ENCODE assay signal across 8 cellular contexts in the genomic region with DNA sequence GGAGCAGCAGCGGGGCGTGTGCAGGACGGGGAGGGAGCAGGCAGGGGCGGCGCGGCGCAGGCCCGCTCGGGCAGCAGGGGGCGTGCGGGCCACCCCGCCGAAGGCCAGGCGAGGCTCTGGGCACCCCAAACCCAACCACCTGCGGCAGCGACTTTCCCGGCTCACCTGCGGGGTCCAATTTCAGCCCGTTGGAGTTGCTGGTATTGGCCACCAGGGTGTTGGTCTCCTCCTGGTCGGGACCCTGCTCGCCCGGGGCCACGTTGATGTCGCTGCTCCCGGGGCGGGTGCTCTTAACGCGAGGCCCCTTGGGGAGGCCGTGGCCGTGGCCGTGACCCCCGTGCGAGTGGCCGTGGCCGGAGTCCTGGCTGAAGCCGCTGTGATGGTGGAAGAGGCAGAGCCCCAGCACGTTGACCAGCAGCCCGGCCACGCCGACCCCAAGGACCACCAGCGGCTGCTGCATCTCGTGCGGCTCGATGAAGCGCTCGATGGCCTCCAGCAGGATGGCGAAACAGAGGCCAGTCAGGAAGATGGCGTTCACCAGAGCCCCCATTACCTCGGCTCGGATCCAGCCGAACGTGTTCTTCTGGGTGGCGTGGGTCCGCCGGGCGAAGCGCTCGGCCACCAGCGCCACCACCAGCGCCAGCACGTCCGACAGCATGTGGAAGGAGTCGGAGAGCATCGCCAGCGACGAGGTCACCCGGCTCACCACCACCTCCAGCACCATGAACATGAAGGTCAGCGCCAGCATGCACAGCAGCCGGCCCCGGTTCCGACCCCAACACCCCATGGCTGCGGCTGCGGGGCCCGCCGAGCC. TPM values are rescaled to one million over a fixed set of nuclear protein-coding genes. Genes with fewer than 3 reads are reported as not detected.
DNase-seq lines count a peak whose midpoint lies in the region; ATAC-seq and TF ChIP-seq lines count a peak whose summit lies in the region.

No MANE protein-coding gene starts in this region.

- peak overlapping the region; percentile 76 for H3K27ac ChIP-seq in CD4-positive, alpha-beta memory T cell (ENCODE audit: low read depth, low read length)
- H3K27ac ChIP-seq in OCI-LY1 (ENCODE audit: low read depth, low read length, poor library complexity, severe bottlenecking) = no peak overlapping the region

- H2AFZ ChIP-seq in OCI-LY1 (ENCODE audit: low read length) = no peak overlapping the region

- H3K79me2 ChIP-seq in OCI-LY1 (ENCODE audit: insufficient read depth, low read length) = no peaks in the 10 kb centered on the region

- H3K27ac Mint-ChIP-seq in CD4-positive, alpha-beta memory T cell = peak overlapping the region; percentile 78 to 96 (median 91)

- H3K36me3 ChIP-seq in CD4-positive, alpha-beta memory T cell (ENCODE audit: insufficient read depth, low read length) = no peaks in the 10 kb centered on the region
- H3K36me3 ChIP-seq in OCI-LY1 (ENCODE audit: insufficient read depth, low read length) = peaks cover 4% of the 10 kb centered on the region; the same call in 1 of the 2 replicates

- no peaks in the 10 kb centered on the region for H3K9me3 ChIP-seq in CD4-positive, alpha-beta memory T cell (ENCODE audit: control insufficient read depth in 1 of 2, low read length in 2 of 2)
- no peaks in the 10 kb centered on the region for H3K9me3 ChIP-seq in OCI-LY1 (ENCODE audit: low read length)

- H3F3A ChIP-seq in OCI-LY1 (ENCODE audit: insufficient read depth, low read length) = no peaks in the 10 kb centered on the region

- H3K27me3 ChIP-seq in CD4-positive, alpha-beta memory T cell (ENCODE audit: insufficient read depth, low read length) = no peaks in the 10 kb centered on the region
- no peaks in the 10 kb centered on the region for H3K27me3 ChIP-seq in OCI-LY1 (ENCODE audit: insufficient read depth, low read length)

- CTCF ChIA-PET in CD4-positive, alpha-beta memory T cell (lab: Charles Lee; ENCODE audit: partially characterized antibody) = interaction anchor here (1.0 to 1.3 kb wide), 5 partner anchors 29 to 82 kb away, joined by 3 to 12 read pairs (median 4); no protein-coding TSS in a partner anchor

- ATAC-seq in GM19324 (IDR thresholded peaks at IDR 0.05; ENCODE audit: low FRiP score, unreplicated experiment) (peak; percentile 45), HG03457 (IDR thresholded peaks at IDR 0.05; ENCODE audit: unreplicated experiment) (peak; percentile 36), esophagus mucosa (peak; percentile 65)

- peaks cover 11 to 32% of the 10 kb centered on the region in 2 donors for H3K36me3 Mint-ChIP-seq in CD4-positive, alpha-beta memory T cell

- H3K9ac ChIP-seq in OCI-LY1 (ENCODE audit: low read length) = peak overlapping the region; percentile 70

- H3K9me2 ChIP-seq in OCI-LY1 (ENCODE audit: low read depth, low read length) = no peaks in the 10 kb centered on the region

- H4K20me1 ChIP-seq in OCI-LY1 (ENCODE audit: insufficient read depth, low read length) = no peaks in the 10 kb centered on the region

- H3K4me2 ChIP-seq in OCI-LY1 (ENCODE audit: low read length) = peak overlapping the region; percentile 97

- H3K9me3 Mint-ChIP-seq in CD4-positive, alpha-beta memory T cell = no peaks in the 10 kb centered on the region

- H3K4me1 Mint-ChIP-seq in CD4-positive, alpha-beta memory T cell = peaks cover 23 to 64% (median 38%) of the 10 kb centered on the region in 4 donors

- TF ChIP-seq CTCF in OCI-LY1 (IDR thresholded peaks at IDR 0.05; ENCODE audit: low read length) = peak; percentile 71

- H3K4me3 Mint-ChIP-seq in CD4-positive, alpha-beta memory T cell = peak overlapping the region; percentile 90 to 94 (median 92)

- peak; percentile 69 to 77 (median 76) for DNase-seq in CD4-positive, alpha-beta memory T cell
- peak; percentile 80 for DNase-seq in activated T-cell treated with anti-CD3 and anti-CD28 coated beads, Interleukin-2, amount 50 U/mL, for 1 hour
- peak; percentile 72 for DNase-seq in myocyte (ENCODE audit: low read depth)
- peak; percentile 50 to 52 for DNase-seq in stimulated activated CD8-positive, alpha-beta memory T cell treated with anti-CD3 and anti-CD28 coated beads, Interleukin-7, amount 100 ng/mL, for 48 hours (ENCODE audit: extremely low read depth in 1 of 2, low read depth in 1 of 2)

- peak overlapping the region; percentile 72 to 86 for H3K4me3 ChIP-seq in CD4-positive, alpha-beta memory T cell (ENCODE audit: low read length in 2 of 2)
- peak overlapping the region; percentile 81 for H3K4me3 ChIP-seq in OCI-LY1 (ENCODE audit: low read depth, low read length, poor library complexity, severe bottlenecking)

- peaks cover 42% of the 10 kb centered on the region for H3K4me1 ChIP-seq in CD4-positive, alpha-beta memory T cell (ENCODE audit: insufficient read depth, low read length)
- peaks cover 30% of the 10 kb centered on the region for H3K4me1 ChIP-seq in OCI-LY1 (ENCODE audit: insufficient read depth, low read length, severe bottlenecking)

- peaks cover 0 to 2% of the 10 kb centered on the region in 2 donors for H3K27me3 Mint-ChIP-seq in CD4-positive, alpha-beta memory T cell

- POLR2A ChIA-PET in CD4-positive, alpha-beta memory T cell (lab: Charles Lee; ENCODE audit: partially characterized antibody) = interaction anchor here (0.6 to 2.6 kb wide), 11 partner anchors 26 to 1150 kb away, joined by 3 to 21 read pairs (median 4); a partner anchor contains a TSS

- intact Hi-C loops in CD4-positive, alpha-beta memory T cell (cut with micrococcal nuclease) = loop anchor here (1.0 to 5.0 kb wide), 5 partner anchors 29 to 1279 kb away; a partner anchor contains a TSS

RNA-seq across cellular contexts. Expression of a gene that starts 0.9 kb away (rescaled TPM):
- total RNA-seq in CD4-positive, alpha-beta memory T cell = 10 to 100 TPM; 10.1 to 10.6 TPM
- polyA plus RNA-seq in CD4-positive, alpha-beta memory T cell = 1 to 10 TPM; 2.5 to 2.6 TPM
- total RNA-seq in esophagus mucosa (14.1 TPM), myocyte (16.3 and 20.4 TPM in 2 replicates)
- polyA plus RNA-seq in myocyte (2012) = 12.6 TPM
